In the genomic region with DNA sequence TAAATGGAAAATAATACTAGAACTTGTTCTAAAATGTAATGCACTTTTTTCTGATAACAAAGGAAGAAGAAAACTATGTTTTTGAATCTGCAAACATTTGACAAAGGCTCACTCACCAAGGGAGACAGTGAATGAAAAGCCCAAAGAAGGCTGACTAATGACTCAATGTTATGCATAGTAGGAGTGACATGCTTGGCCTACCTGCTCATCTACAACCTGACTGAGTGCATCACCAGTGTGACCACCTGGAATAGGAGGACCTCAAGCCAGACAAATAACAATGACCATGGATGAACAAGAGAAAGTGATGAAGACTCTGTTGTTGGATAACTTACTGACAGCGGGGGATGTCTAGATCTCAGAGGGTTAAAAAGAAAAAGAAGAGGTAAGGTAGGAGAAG, we compare ENCODE assay signal across 18 cellular contexts.
DNase-seq lines count a peak whose midpoint lies in the region; ATAC-seq and TF ChIP-seq lines count a peak whose summit lies in the region.
"Had no signal": no experiment of that assay in that cellular context is flagged by ENCODE, and none has a peak within 500 bp of the region (broad histone marks: within the 10 kb centered on the region; RNA-seq: fewer than 3 reads in every experiment).

No MANE protein-coding gene starts in this region.

- H3K27me3 ChIP-seq in HUES48 (ENCODE audit: control insufficient read depth, insufficient read depth, low read length) (no peaks in the 10 kb centered on the region), PC-3 (ENCODE audit: low read length) (no peaks in the 10 kb centered on the region), foreskin keratinocyte (peaks cover 3% of the 10 kb centered on the region)
- H3K27me3 ChIP-seq: BE2C had no signal

- H3K36me3 ChIP-seq in HUES48 (ENCODE audit: control insufficient read depth, insufficient read depth, low read length) (no peaks in the 10 kb centered on the region), PC-3 (ENCODE audit: low read depth, low read length) (no peaks in the 10 kb centered on the region)
- H3K36me3 ChIP-seq: BE2C had no signal

- H4K20me1 ChIP-seq in PC-3 (ENCODE audit: low read length): no peaks in the 10 kb centered on the region

- CTCF ChIA-PET in PC-3 (lab: Charles Lee): no interaction called here

- 85 to 100% methylated on average over 1 of the region's 1 CpG for WGBS in lower leg skin, 2 donors

- no peaks in the 10 kb centered on the region for H3K9me3 ChIP-seq in HUES48 (ENCODE audit: control insufficient read depth, insufficient read depth, low read length)
- H3K9me3 ChIP-seq in PC-3 (ENCODE audit: low read length): no peaks in the 10 kb centered on the region
- H3K9me3 ChIP-seq: A549, BE2C had no signal

- POLR2A ChIA-PET in PC-3 (lab: Charles Lee; ENCODE audit: unreplicated experiment): no interaction called here

- peak; percentile 6 for DNase-seq in PC-3
- DNase-seq in foreskin keratinocyte: peak in 1 of 2 donors; percentile 35
- peak; percentile 83 for DNase-seq in kidney tubule cell (ENCODE audit: low spot score)
- no peak for DNase-seq in lower leg skin (ENCODE audit: low spot score in 2 of 2)
- DNase-seq in Right ventricle myocardium inferior (ENCODE audit: missing footprints): no peak
- DNase-seq: BE2C; CD4-positive, alpha-beta memory T cell; COR-L47; DMS153; DMS79 treated with DMSO at 0.1 percent for 48 hours; EL; GOT3; HCEC 1CT had no signal

- BruUV-seq in PC-3 (replicated peaks; lab: Mats Ljungman, UMichigan): no TSS peak

- TF ChIP-seq POLR2A in lower leg skin (IDR thresholded peaks at IDR 0.05): no peak

- H3K4me1 ChIP-seq in HUES48 (ENCODE audit: control insufficient read depth, insufficient read depth, low read length) (peaks cover 42% of the 10 kb centered on the region), PC-3 (ENCODE audit: insufficient read depth, low read length) (no peaks in the 10 kb centered on the region), foreskin keratinocyte (no peaks in the 10 kb centered on the region)
- H3K4me1 ChIP-seq: BE2C had no signal

- ATAC-seq in PC-3: no peak
- peak; percentile 72 for ATAC-seq in foreskin keratinocyte
- ATAC-seq in HG03457 (IDR thresholded peaks at IDR 0.05; ENCODE audit: unreplicated experiment): no peak
- no peak for ATAC-seq in Right ventricle myocardium inferior
- ATAC-seq: A549 had no signal

- H3K9ac ChIP-seq in HUES48 (ENCODE audit: low read depth, low read length): no peak overlapping the region
- no peak overlapping the region for H3K9ac ChIP-seq in PC-3 (ENCODE audit: low read length)

- H3F3A ChIP-seq in PC-3 (ENCODE audit: low read length, unreplicated experiment): no peaks in the 10 kb centered on the region

- H3K9me2 ChIP-seq in PC-3 (replicated peaks; ENCODE audit: low read length): no peaks in the 10 kb centered on the region

- H3K27ac ChIP-seq in HUES48 (ENCODE audit: low read depth, low read length) (peak overlapping the region; percentile 84), PC-3 (ENCODE audit: low read length) (no peak overlapping the region), foreskin keratinocyte (no peak overlapping the region)
- H3K27ac ChIP-seq: A549, C4-2B, HL-60 had no signal

- H3K4me3 ChIP-seq in HUES48 (ENCODE audit: low read depth, low read length): no peak overlapping the region
- no peak overlapping the region for H3K4me3 ChIP-seq in PC-3 (ENCODE audit: low read length)
- H3K4me3 ChIP-seq in lower leg skin (ENCODE audit: low read depth, poor library complexity, severe bottlenecking): no peak overlapping the region
- H3K4me3 ChIP-seq: A549 had no signal

- TF ChIP-seq CTCF in PC-3 (conservative IDR thresholded peaks at IDR 0.05; ENCODE audit: low read depth, low read length) (no peak), foreskin keratinocyte (conservative IDR thresholded peaks at IDR 0.05) (no peak), lower leg skin (IDR thresholded peaks at IDR 0.05) (no peak)

- H3K79me2 ChIP-seq in PC-3 (ENCODE audit: low read length): no peaks in the 10 kb centered on the region

- H3K4me2 ChIP-seq in PC-3 (ENCODE audit: low read length): no peak overlapping the region
- H3K4me2 ChIP-seq: A549 had no signal

- intact Hi-C loops in PC-3 (cut with micrococcal nuclease) (no loop called here), lower leg skin (cut with DNase I; ENCODE audit: low total_unique reads) (no loop called here), Right ventricle myocardium inferior (cut with DNase I) (no loop called here)

- H2AFZ ChIP-seq in PC-3 (ENCODE audit: low read length): no peak overlapping the region

Comparison
In these comparisons a context has a peak if more than half of its experiments do, and no peak if none do; other contexts are left out.
1. DNase-seq: peak in PC-3 (single experiment) and kidney tubule cell (single experiment); none in lower leg skin (0 of 2) and Right ventricle myocardium inferior (single experiment).